ENCODE assay signal across 24 cellular contexts in genomic region chr6:131122516-131122915, GRCh38.
"Had no signal": no experiment of that assay in that cellular context is flagged by ENCODE, and none has a peak within 500 bp of the region (broad histone marks: within the 10 kb centered on the region; RNA-seq: fewer than 3 reads in every experiment).

No MANE protein-coding gene starts in this region.

- H3K9me3 ChIP-seq: mucosa of descending colon, neutrophil, psoas muscle, spleen, testis, tibial nerve, upper lobe of right lung had no signal

- H3K4me3 ChIP-seq: coronary artery, hepatocyte, mucosa of descending colon, psoas muscle, spleen, testis, tibial nerve, upper lobe of right lung had no signal

- ATAC-seq: foreskin keratinocyte; mucosa of descending colon; naive thymus-derived CD8-positive, alpha-beta T cell; psoas muscle; sciatic nerve; stimulated activated naive B cell treated with anti-CD40 and anti-IgM and Interleukin-4, amounts not matched to agents 10 μg/mL and 1 μg/mL and 100 μg/mL, for 72 hours; stimulated activated naive CD8-positive, alpha-beta T cell treated with anti-CD3 and anti-CD28 coated beads, Interleukin-15, amount 100 ng/mL, for 72 hours; upper lobe of right lung had no signal

- FAIRE-seq: endothelial cell of umbilical vein had no signal

- H3K27me3 ChIP-seq: foreskin keratinocyte, hepatocyte, neutrophil, spleen, testis, tibial nerve, upper lobe of right lung had no signal

- DNase-seq: effector CD4-positive, alpha-beta T cell; endodermal cell; erythroblast; foreskin keratinocyte; head of caudate nucleus; kidney glomerular epithelial cell; mucosa of descending colon; naive thymus-derived CD8-positive, alpha-beta T cell; psoas muscle; retina; spleen; stimulated activated CD4-positive, alpha-beta T cell treated with anti-CD3 and anti-CD28 coated beads, Interleukin-15, amount 100 ng/mL, for 24 hours; stimulated activated CD4-positive, alpha-beta T cell treated with anti-CD3 and anti-CD28 coated beads, Interleukin-1b, Interleukin-23, amount 100 ng/mL, for 48 hours; stimulated activated CD4-positive, alpha-beta T cell treated with anti-CD3 and anti-CD28 coated beads, Interleukin-4, amount 100 ng/mL, for 4 hours; stimulated activated naive B cell treated with anti-CD40 and anti-IgM and Interleukin-4, amounts not matched to agents 10 μg/mL and 1 μg/mL and 100 μg/mL, for 72 hours; stimulated activated naive CD8-positive, alpha-beta T cell treated with anti-CD3 and anti-CD28 coated beads, Interleukin-15, amount 100 ng/mL, for 72 hours; testis; upper lobe of right lung had no signal

- H3K4me1 ChIP-seq: psoas muscle, testis, upper lobe of right lung had no signal

- H3K36me3 ChIP-seq: neutrophil, spleen, tibial nerve, upper lobe of right lung had no signal
